In genomic region chr2:8973017-8973416, GRCh38 we compare ENCODE assay signal across 2 cellular contexts. TPM values are rescaled to one million over a fixed set of nuclear protein-coding genes. Genes with fewer than 3 reads are reported as not detected.
DNase-seq lines count a peak whose midpoint lies in the region; ATAC-seq, FAIRE-seq and TF ChIP-seq lines count a peak whose summit lies in the region.
"Not testable (repeated sequence)": the region's sequence is repeated elsewhere in the genome, so short reads cannot be mapped to it uniquely, and the experiment has no call there.

No MANE protein-coding gene starts in this region.

- not testable (repeated sequence) for TF ChIP-seq POLR2A in K562 (conservative IDR thresholded peaks at IDR 0.05)

- not testable (repeated sequence) for H3K9ac ChIP-seq in K562 (ENCODE audit: insufficient read depth in 1 of 2, low read depth in 2 of 2, low read length in 2 of 2)

- H4K20me1 ChIP-seq in K562 (replicated peaks; ENCODE audit: control insufficient read depth, insufficient read depth, low read length) = not testable (repeated sequence)

- not testable (repeated sequence) for H3K36me3 ChIP-seq in HEK293 (ENCODE audit: control insufficient read depth in 2 of 2, insufficient read depth in 1 of 2, low read length in 2 of 2); K562 (ENCODE audit: control insufficient read depth, insufficient read depth, low read length)

- not testable (repeated sequence) for BruUV-seq in K562 (replicated peaks; lab: Mats Ljungman, UMichigan)

- in situ Hi-C loops in K562 (cut with MboI) = not testable (repeated sequence)

- not testable (repeated sequence) for TF ChIP-seq EP300 in K562 (IDR thresholded peaks at IDR 0.05; ENCODE audit: low read length)

- TF ChIP-seq CTCF in HEK293 (tag by site-specific recombination; IDR thresholded peaks at IDR 0.05); K562 (IDR thresholded peaks at IDR 0.05 in 2 of 3, conservative IDR thresholded peaks at IDR 0.05 in 1 of 3; ENCODE audit: insufficient read depth in 2 of 3, low read depth in 1 of 3, low read length in 3 of 3): not testable (repeated sequence)

- FAIRE-seq in K562 (lab: Jason Lieb, UNC) = not testable (repeated sequence)

- H3K4me2 ChIP-seq in K562 (ENCODE audit: insufficient read depth, low read length) = not testable (repeated sequence)

- intact Hi-C loops in K562 (cut with micrococcal nuclease) = not testable (repeated sequence)

- not testable (repeated sequence) for H3K4me3 ChIP-seq in HEK293 (ENCODE audit: low read depth, low read length); K562

- H3K9me3 ChIP-seq in HEK293 (ENCODE audit: control insufficient read depth, insufficient read depth, low read depth, low read length); K562 (replicated peaks; ENCODE audit: control insufficient read depth, insufficient read depth, low read depth, low read length): not testable (repeated sequence)

- H2AFZ ChIP-seq in K562 (ENCODE audit: low read depth, low read length) = not testable (repeated sequence)

- DNase-seq in K562 (ENCODE audit: extremely low read depth in 1 of 4, low spot score in 3 of 4) = not testable (repeated sequence)

- not testable (repeated sequence) for ATAC-seq in K562

- H3K4me1 ChIP-seq in HEK293 (ENCODE audit: control insufficient read depth, insufficient read depth, low read length) = not testable (repeated sequence)
- H3K4me1 ChIP-seq in K562 (replicated peaks in 1 of 2; ENCODE audit: control insufficient read depth in 2 of 2, insufficient read depth in 2 of 2, low read length in 2 of 2) = peaks cover 7 to 18% of the 10 kb centered on the region in 2 experiments

- CTCF ChIA-PET in HEK293 (lab: Yijun Ruan, JAX); K562 (lab: Yijun Ruan, JAX; ENCODE audit: low intra/inter-chr PET ratio): not testable (repeated sequence)

- peaks cover 47% of the 10 kb centered on the region for H3K79me2 ChIP-seq in K562 (ENCODE audit: control insufficient read depth, insufficient read depth, low read length)

- H3K27me3 ChIP-seq in K562 (ENCODE audit: control insufficient read depth in 2 of 2, insufficient read depth in 2 of 2, low read length in 2 of 2) = not testable (repeated sequence)

- 50% methylated on average over 1 of the region's 3 CpGs for WGBS in K562 (ENCODE audit: insufficient coverage, low coverage, missing lambda C conversion rate)

- H3K9me1 ChIP-seq in K562 (ENCODE audit: control insufficient read depth, insufficient read depth, low read length) = not testable (repeated sequence)

- TF ChIP-seq RAD21 in K562 (CRISPR knock-in tag; conservative IDR thresholded peaks at IDR 0.05 in 1 of 2, IDR thresholded peaks at IDR 0.05 in 1 of 2) = not testable (repeated sequence)

- H3K27ac ChIP-seq in HEK293 (ENCODE audit: extremely low read depth, low read depth, low read length); K562 (ENCODE audit: extremely low read depth, low read depth, low read length): not testable (repeated sequence)

- POLR2A ChIA-PET in HEK293 (lab: Yijun Ruan, JAX); K562 (lab: Yijun Ruan, JAX): not testable (repeated sequence)

TF ChIP-seq in HEK293, 187 proteins besides CTCF, POLR2A, EP300 and RAD21:
- peak; percentile 66; the same call in 1 of the 2 replicates for TF ChIP-seq ZNF146 (tag by site-specific recombination; IDR thresholded peaks at IDR 0.05)

TF ChIP-seq in K562, 482 proteins besides CTCF, POLR2A, EP300 and RAD21:
- TF ChIP-seq KDM1A (IDR thresholded peaks at IDR 0.05) = peak in 1 of 2 experiments; percentile 16; a peak in 1 of 4 replicates
- TF ChIP-seq RBM25 (IDR thresholded peaks at IDR 0.05; ENCODE audit: low read depth, low read length, severe bottlenecking) = peak; percentile 13
- 0 out of 2 replicates have a peak, but pooled peaks have one; percentile 39 for TF ChIP-seq BCOR (IDR thresholded peaks at IDR 0.05)
- TF ChIP-seq ZNF146 (CRISPR knock-in tag; IDR thresholded peaks at IDR 0.05; ENCODE audit: unreplicated experiment) = peak; percentile 84

RNA-seq across cellular contexts. Expression of gene MBOAT2, which starts 30.5 kb away (rescaled TPM):
- 112 and 313 TPM in 2 replicates for total RNA-seq in K562 (2011; cell fraction: chromatin; rRNA removed; ENCODE audit: low replicate concordance)
- total RNA-seq in K562 (2011; cell fraction: nucleolus; rRNA removed) = 47.4 and 65.8 TPM in 2 replicates
- total RNA-seq in K562 (2011; cell fraction: nucleoplasm; rRNA removed) = 143 and 203 TPM in 2 replicates
- total RNA-seq in K562 (2014; rRNA removed) (19.2 and 22.8 TPM in 2 replicates), K562 (2014; rRNA removed; fragmentation: Illumina TruSeq; extraction: Trizol) (48.9 and 54.3 TPM in 2 replicates), K562 (2015; rRNA removed; fragmentation: Illumina TruSeq; extraction: Trizol) (26.1 and 27.9 TPM in 2 replicates), K562 (2021) (42.8 and 44.6 TPM in 2 replicates)
- polyA plus RNA-seq in K562 (2011; rRNA removed) (101 and 122 TPM in 2 replicates), K562 (2014; fragmentation: Illumina TruSeq; extraction: Trizol) (43.9 and 44.4 TPM in 2 replicates), K562 (2014; fragmentation: Nextera tagmentation; extraction: Ambion mirVana) (10 to 100 TPM in 1 of 2 experiments, 1 to 10 TPM in 1; 8.4 to 11.2 TPM), K562 (2014; rRNA removed) (27.6 and 31.1 TPM in 2 replicates)
- 18.7 and 42.5 TPM in 2 replicates for polyA plus RNA-seq in K562 (2011; cell fraction: cytosol; rRNA removed)
- 251 and 267 TPM in 2 replicates for polyA plus RNA-seq in K562 (2011; cell fraction: nucleus; rRNA removed)
- polyA plus RNA-seq in K562 (2012) = 19.2 and 19.7 TPM in 2 replicates
- polyA minus RNA-seq in K562 (2011; rRNA and poly(A)+ RNA removed) = 107 and 132 TPM in 2 replicates
- polyA minus RNA-seq in K562 (2011; cell fraction: cytosol; rRNA and poly(A)+ RNA removed) = 31.1 and 32.9 TPM in 2 replicates
- polyA minus RNA-seq in K562 (2011; cell fraction: nucleus; rRNA and poly(A)+ RNA removed) = 59.0 and 76.9 TPM in 2 replicates
